ENCODE assay signal across 11 cellular contexts in the genomic region with DNA sequence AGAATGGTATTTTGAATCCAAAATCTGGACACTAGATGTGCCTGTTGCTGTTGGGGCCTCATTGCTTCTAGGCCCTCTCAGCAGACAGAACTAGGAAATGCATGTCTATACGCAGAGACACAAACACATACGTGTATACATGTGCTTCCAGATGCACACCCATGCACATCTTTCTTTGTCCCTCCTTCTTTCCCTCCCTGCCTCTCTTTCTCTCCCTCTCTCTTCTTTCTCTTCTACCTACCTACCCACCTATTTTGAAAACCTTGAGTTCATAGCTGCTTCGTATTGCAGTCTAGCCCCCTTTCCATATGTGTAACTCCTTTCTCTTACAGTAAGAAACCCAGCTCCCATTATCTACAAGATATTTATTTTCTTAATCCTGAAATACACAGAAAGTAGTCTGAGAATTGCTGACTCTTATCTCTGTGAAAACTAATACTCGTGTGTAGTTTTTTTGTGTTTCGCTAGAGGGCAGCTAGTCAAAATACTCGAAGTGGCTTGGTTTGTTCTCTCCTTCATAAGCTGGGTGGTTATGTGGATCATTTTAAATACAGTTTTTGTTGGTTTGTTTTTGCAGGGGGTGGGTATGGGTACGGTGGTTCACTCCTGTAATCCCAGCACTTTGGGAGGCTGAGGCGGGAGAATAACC. TPM values are rescaled to one million over a fixed set of nuclear protein-coding genes. Genes with fewer than 3 reads are reported as not detected.
DNase-seq lines count a peak whose midpoint lies in the region; ATAC-seq, FAIRE-seq and TF ChIP-seq lines count a peak whose summit lies in the region.
"Had no signal": no experiment of that assay in that cellular context is flagged by ENCODE, and none has a peak within 500 bp of the region (broad histone marks: within the 10 kb centered on the region; RNA-seq: fewer than 3 reads in every experiment).

No MANE protein-coding gene starts in this region.

- DNase-seq in OCI-LY7 (ENCODE audit: low spot score), result peak; percentile 43
- DNase-seq in dermis blood vessel endothelial cell, result peak; percentile 24
- DNase-seq in pancreas, result no peak
- no peak for DNase-seq in NCI-H2029 (lab: John Stamatoyannopoulos, UW)
- no peak for DNase-seq in NOMO-1 (lab: John Stamatoyannopoulos, UW; ENCODE audit: unreplicated experiment in 2 of 2)
- no peak for DNase-seq in anterior cingulate cortex (lab: John Stamatoyannopoulos, UW)
- DNase-seq in MG63, result no peak
- DNase-seq: activated CD4-positive, alpha-beta memory T cell treated with anti-CD3 and anti-CD28 coated beads, Interleukin-2, amount 10 ng/mL, durations not matched to agents 7 days and 5 days; midbrain; NCI-H2171 treated with DMSO at 0.1 percent for 48 hours had no signal

- H3K27ac ChIP-seq in OCI-LY7 (ENCODE audit: low read depth, low read length, poor library complexity, severe bottlenecking) (no peak overlapping the region), pancreas (no peak overlapping the region)

- no peaks in the 10 kb centered on the region for H3K9me3 ChIP-seq in OCI-LY7 (ENCODE audit: low read length)
- no peaks in the 10 kb centered on the region for H3K9me3 ChIP-seq in pancreas
- no peaks in the 10 kb centered on the region for H3K9me3 ChIP-seq in MG63

- no peaks in the 10 kb centered on the region for H3K27me3 ChIP-seq in pancreas
- H3K27me3 ChIP-seq in MG63, result no peaks in the 10 kb centered on the region

- no peak overlapping the region for H2AFZ ChIP-seq in OCI-LY7 (ENCODE audit: low read length)

- no TSS peak for BruUV-seq in OCI-LY7 (replicated peaks; lab: Mats Ljungman, UMichigan)

- CTCF ChIA-PET in OCI-LY7 (lab: Charles Lee; ENCODE audit: unreplicated experiment), result no interaction called here

- POLR2A ChIA-PET in OCI-LY7 (lab: Charles Lee), result interaction anchor here (0.7 kb wide), 1 partner anchor 49 kb away, joined by 4 read pairs; no protein-coding TSS in a partner anchor

- no peaks in the 10 kb centered on the region for H4K20me1 ChIP-seq in OCI-LY7 (ENCODE audit: insufficient read depth, low read length)

- H3K4me2 ChIP-seq in OCI-LY7 (ENCODE audit: low read length), result no peak overlapping the region

- H3K79me2 ChIP-seq in OCI-LY7 (ENCODE audit: insufficient read depth, low read depth, low read length), result no peaks in the 10 kb centered on the region

- TF ChIP-seq CTCF in GM12875 (IDR thresholded peaks at IDR 0.05; ENCODE audit: borderline replicate concordance, insufficient read depth, low read depth, low read length), result peak; percentile 27; the same call in 1 of the 2 replicates
- peak; percentile 67 for TF ChIP-seq CTCF in OCI-LY7 (conservative IDR thresholded peaks at IDR 0.05; ENCODE audit: low read length)
- TF ChIP-seq CTCF in pancreas (IDR thresholded peaks at IDR 0.05), result peak in 2 of 4 donors; percentile 11 to 12

- peaks cover 12% of the 10 kb centered on the region for H3K4me1 ChIP-seq in OCI-LY7 (ENCODE audit: insufficient read depth, low read length, poor library complexity, severe bottlenecking)
- no peaks in the 10 kb centered on the region for H3K4me1 ChIP-seq in pancreas

- intact Hi-C loops in OCI-LY7 (cut with micrococcal nuclease; ENCODE audit: unreplicated experiment), result no loop called here
- intact Hi-C loops in pancreas (cut with DNase I), result no loop called here

- H3K9me2 ChIP-seq in OCI-LY7 (ENCODE audit: insufficient read depth, low read length), result no peaks in the 10 kb centered on the region

- no peak for FAIRE-seq in pancreas (lab: Jason Lieb, UNC)

- 34 to 37% methylated on average over 7 to 8 of the region's 8 CpGs for WGBS in pancreas, 2 donors

- H3K36me3 ChIP-seq in OCI-LY7 (ENCODE audit: insufficient read depth, low read length) (peaks cover 6% of the 10 kb centered on the region; the same call in 1 of the 2 replicates), pancreas (no peaks in the 10 kb centered on the region), MG63 (no peaks in the 10 kb centered on the region)

- H3K4me3 ChIP-seq in GM12875 (ENCODE audit: low read depth, low read length) (no peak overlapping the region), OCI-LY7 (ENCODE audit: low read depth, low read length, poor library complexity, severe bottlenecking) (no peak overlapping the region), pancreas (no peak overlapping the region), MG63 (no peak overlapping the region)

- ATAC-seq in pancreas, result peak in 3 of 4 donors; percentile 71 to 82 (median 74)

RNA-seq across cellular contexts. Expression of a gene that starts 18.5 kb away (rescaled TPM):
- 3,339 and 3,717 TPM in 2 replicates for total RNA-seq in OCI-LY7 (2014; rRNA removed; shearing (Covaris generic))
- total RNA-seq in OCI-LY7 (2022) (2,099 and 2,324 TPM in 2 replicates), dermis blood vessel endothelial cell (632 and 1,383 TPM in 2 replicates), pancreas (1,000 to 10,000 TPM in 4 of 6 donors, 100 to 1,000 TPM in 2; 931 to 1,623 (median 1,120) TPM)
- 1,000 to 10,000 TPM; 1,584 to 1,793 TPM for polyA plus RNA-seq in pancreas
- 1,545 and 2,409 TPM in 2 replicates for total RNA-seq in MG63 (2014; rRNA removed; shearing (Covaris generic); ENCODE audit: low replicate concordance)

RNA-seq across cellular contexts. Expression of a gene that starts 26.4 kb away (rescaled TPM):
- total RNA-seq in OCI-LY7 (2014; rRNA removed; shearing (Covaris generic)), result 8.9 and 11.0 TPM in 2 replicates
- 4.0 and 4.1 TPM in 2 replicates for total RNA-seq in OCI-LY7 (2022)
- total RNA-seq in dermis blood vessel endothelial cell, result 2.2 and 2.4 TPM in 2 replicates
- total RNA-seq in pancreas, result 1 to 10 TPM; 1.6 to 3.8 (median 2.9) TPM
- polyA plus RNA-seq in pancreas, result 1 to 10 TPM; 3.3 to 6.2 TPM
- 0.23 TPM in 1 of 2 replicates, not detected in the other for total RNA-seq in MG63 (2014; rRNA removed; shearing (Covaris generic); ENCODE audit: low replicate concordance)

Comparison
In these comparisons a context has a peak if more than half of its experiments do, and no peak if none do; other contexts are left out.
1. DNase-seq: peak in OCI-LY7 (single experiment) and dermis blood vessel endothelial cell (single experiment); none in pancreas (0 of 6), NCI-H2029 (single experiment), NOMO-1 (0 of 2), anterior cingulate cortex (0 of 58) and MG63 (single experiment).